30 cellular contexts compared by ENCODE assay signal in the genomic region with DNA sequence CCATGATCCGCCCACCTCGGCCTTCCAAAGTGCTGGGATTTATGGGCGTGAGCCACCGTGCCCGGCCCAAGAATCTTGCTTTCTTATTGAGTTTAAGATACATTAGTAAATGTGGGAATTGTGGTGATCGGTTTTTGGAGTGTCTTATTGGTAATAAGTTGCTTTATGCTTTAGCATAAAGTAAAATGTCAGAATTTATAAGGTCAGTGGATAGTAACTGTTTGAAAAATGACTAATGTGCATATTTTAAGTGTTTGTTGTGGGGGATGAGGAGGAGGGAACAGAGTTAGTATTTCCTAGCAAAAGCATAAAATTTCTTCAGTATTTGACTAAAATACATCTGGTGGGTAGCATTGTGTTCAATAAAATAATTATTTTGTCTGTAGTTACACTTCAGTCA.
"Had no signal": no experiment of that assay in that cellular context is flagged by ENCODE, and none has a peak within 500 bp of the region (broad histone marks: within the 10 kb centered on the region; RNA-seq: fewer than 3 reads in every experiment).

No MANE protein-coding gene starts in this region.

- H3K27me3 ChIP-seq: brain microvascular endothelial cell, esophagus muscularis mucosa, ovary, sigmoid colon, tibial nerve had no signal

- H3K4me1 ChIP-seq: esophagus muscularis mucosa, left ventricle myocardium inferior, psoas muscle, sigmoid colon, tibial nerve had no signal

- H3K36me3 ChIP-seq: ovary had no signal

- H3K4me3 ChIP-seq: esophagus muscularis mucosa, left ventricle myocardium inferior, lung, mucosa of descending colon, ovary, psoas muscle, sigmoid colon, tibial nerve had no signal

- DNase-seq: activated CD4-positive, alpha-beta memory T cell treated with anti-CD3 and anti-CD28 coated beads for 36 hours; activated CD4-positive, alpha-beta T cell treated with anti-CD3 and anti-CD28 coated beads, Interleukin-2, amount 10 ng/mL, durations not matched to agents 24 days and 14 days; activated CD4-positive, CD25-positive, alpha-beta regulatory T cell treated with anti-CD3 and anti-CD28 coated beads, Interleukin-2, amount 50 U/mL, for 72 hours; activated CD8-positive, alpha-beta memory T cell treated with anti-CD3 and anti-CD28 coated beads, Interleukin-2, amount 50 U/mL, for 4 hours; activated gamma-delta T cell; activated naive CD4-positive, alpha-beta T cell treated with anti-CD3 and anti-CD28 coated beads, Interleukin-2, amount 10 ng/mL, durations not matched to agents 7 days and 5 days; activated naive CD8-positive, alpha-beta T cell treated with anti-CD3 and anti-CD28 coated beads, Interleukin-2, amount 10 ng/mL, durations not matched to agents 7 days and 5 days; activated T-cell treated with anti-CD3 and anti-CD28 coated beads, Interleukin-2, amount 50 U/mL, for 1 hour; amniotic stem cell; brain microvascular endothelial cell; endodermal cell; islet precursor cell; left ventricle myocardium inferior; mesendoderm; mucosa of descending colon; ovary; psoas muscle; sigmoid colon; stimulated activated CD4-positive, alpha-beta T cell treated with anti-CD3 and anti-CD28 coated beads, Interleukin-15, amount 100 ng/mL, for 24 hours; stimulated activated CD4-positive, alpha-beta T cell treated with anti-CD3 and anti-CD28 coated beads, Interleukin-2, amount 100 ng/mL, for 24 hours; stimulated activated naive B cell treated with anti-CD40 and anti-IgM and Interleukin-4, amounts not matched to agents 10 μg/mL and 1 μg/mL and 100 μg/mL, for 72 hours; T-helper 2 cell had no signal

- H3K4me1 Mint-ChIP-seq: endodermal cell; stimulated activated naive B cell treated with anti-CD40 and anti-IgM and Interleukin-4, amounts not matched to agents 10 μg/mL and 1 μg/mL and 100 μg/mL, for 72 hours had no signal

- H3K27ac Mint-ChIP-seq: activated CD4-positive, alpha-beta memory T cell treated with anti-CD3 and anti-CD28 coated beads for 36 hours; activated CD4-positive, alpha-beta T cell treated with anti-CD3 and anti-CD28 coated beads, Interleukin-2, amount 10 ng/mL, durations not matched to agents 24 days and 14 days; activated naive CD4-positive, alpha-beta T cell treated with anti-CD3 and anti-CD28 coated beads, Interleukin-2, amount 10 ng/mL, durations not matched to agents 7 days and 5 days; activated naive CD8-positive, alpha-beta T cell treated with anti-CD3 and anti-CD28 coated beads, Interleukin-2, amount 10 ng/mL, durations not matched to agents 7 days and 5 days; activated T-helper 1 cell treated with anti-CD3 and anti-CD28 coated beads, Interleukin-12 subunit alpha, Interleukin-12 subunit beta, Interleukin-2, Interleukin-4 antibody, amounts not matched to agents 30 ng/mL and 10 ng/mL and 1 ng/mL, durations not matched to agents 14 hours and 24 hours and 36 hours; dendritic cell treated with granulocyte-macrophage colony-stimulating factor and Interleukin-4, amounts not matched to agents 40 ng/mL and 50 ng/mL, for 4 days; endodermal cell; natural killer cell treated with Interleukin-12 subunit alpha and Interleukin-12 subunit beta and Interleukin-15 and Interleukin-18, amount 100 ng/mL, for 72 hours; stimulated activated naive B cell treated with anti-CD40 and anti-IgM and Interleukin-4, amounts not matched to agents 10 μg/mL and 1 μg/mL and 100 μg/mL, for 72 hours had no signal

- ATAC-seq: mucosa of descending colon; natural killer cell treated with Interleukin-12 subunit alpha and Interleukin-12 subunit beta and Interleukin-15 and Interleukin-18, amount 100 ng/mL, for 72 hours; psoas muscle; stimulated activated naive B cell treated with anti-CD40 and anti-IgM and Interleukin-4, amounts not matched to agents 10 μg/mL and 1 μg/mL and 100 μg/mL, for 72 hours had no signal

- FAIRE-seq: astrocyte, frontal cortex had no signal

- H3K27me3 Mint-ChIP-seq: activated CD4-positive, alpha-beta memory T cell treated with anti-CD3 and anti-CD28 coated beads for 36 hours; activated CD4-positive, alpha-beta T cell treated with anti-CD3 and anti-CD28 coated beads, Interleukin-2, amount 10 ng/mL, durations not matched to agents 24 days and 14 days; activated naive CD4-positive, alpha-beta T cell treated with anti-CD3 and anti-CD28 coated beads, Interleukin-2, amount 10 ng/mL, durations not matched to agents 7 days and 5 days; activated naive CD8-positive, alpha-beta T cell treated with anti-CD3 and anti-CD28 coated beads, Interleukin-2, amount 10 ng/mL, durations not matched to agents 7 days and 5 days; dendritic cell treated with granulocyte-macrophage colony-stimulating factor and Interleukin-4, amounts not matched to agents 40 ng/mL and 50 ng/mL, for 4 days; natural killer cell treated with Interleukin-12 subunit alpha and Interleukin-12 subunit beta and Interleukin-15 and Interleukin-18, amount 100 ng/mL, for 72 hours; stimulated activated naive B cell treated with anti-CD40 and anti-IgM and Interleukin-4, amounts not matched to agents 10 μg/mL and 1 μg/mL and 100 μg/mL, for 72 hours had no signal

- H3K9me3 ChIP-seq: esophagus muscularis mucosa, left ventricle myocardium inferior, mucosa of descending colon, ovary, psoas muscle, sigmoid colon, tibial nerve had no signal

- H3K4me3 Mint-ChIP-seq: activated CD4-positive, alpha-beta memory T cell treated with anti-CD3 and anti-CD28 coated beads for 36 hours; activated CD4-positive, alpha-beta T cell treated with anti-CD3 and anti-CD28 coated beads, Interleukin-2, amount 10 ng/mL, durations not matched to agents 24 days and 14 days; activated naive CD4-positive, alpha-beta T cell treated with anti-CD3 and anti-CD28 coated beads, Interleukin-2, amount 10 ng/mL, durations not matched to agents 7 days and 5 days; activated naive CD8-positive, alpha-beta T cell treated with anti-CD3 and anti-CD28 coated beads, Interleukin-2, amount 10 ng/mL, durations not matched to agents 7 days and 5 days; activated T-helper 1 cell treated with anti-CD3 and anti-CD28 coated beads, Interleukin-12 subunit alpha, Interleukin-12 subunit beta, Interleukin-2, Interleukin-4 antibody, amounts not matched to agents 30 ng/mL and 10 ng/mL and 1 ng/mL, durations not matched to agents 14 hours and 24 hours and 36 hours; dendritic cell treated with granulocyte-macrophage colony-stimulating factor and Interleukin-4, amounts not matched to agents 40 ng/mL and 50 ng/mL, for 4 days; endodermal cell; natural killer cell treated with Interleukin-12 subunit alpha and Interleukin-12 subunit beta and Interleukin-15 and Interleukin-18, amount 100 ng/mL, for 72 hours; stimulated activated naive B cell treated with anti-CD40 and anti-IgM and Interleukin-4, amounts not matched to agents 10 μg/mL and 1 μg/mL and 100 μg/mL, for 72 hours had no signal

- H3K9me3 Mint-ChIP-seq: activated CD4-positive, alpha-beta memory T cell treated with anti-CD3 and anti-CD28 coated beads for 36 hours; activated naive CD4-positive, alpha-beta T cell treated with anti-CD3 and anti-CD28 coated beads, Interleukin-2, amount 10 ng/mL, durations not matched to agents 7 days and 5 days; dendritic cell treated with granulocyte-macrophage colony-stimulating factor and Interleukin-4, amounts not matched to agents 40 ng/mL and 50 ng/mL, for 4 days; endodermal cell; stimulated activated naive B cell treated with anti-CD40 and anti-IgM and Interleukin-4, amounts not matched to agents 10 μg/mL and 1 μg/mL and 100 μg/mL, for 72 hours had no signal

- H3K27ac ChIP-seq: brain microvascular endothelial cell, esophagus muscularis mucosa, left ventricle myocardium inferior, ovary, psoas muscle, sigmoid colon, tibial nerve had no signal
